10 cellular contexts compared by ENCODE assay signal in genomic region chr4:41145571-41146078, GRCh38.
A peak's percentile ranks its signal among the peaks of the same experiment; 100 is the strongest.
DNase-seq lines count a peak whose midpoint lies in the region; ATAC-seq and TF ChIP-seq lines count a peak whose summit lies in the region.
"Had no signal": no experiment of that assay in that cellular context is flagged by ENCODE, and none has a peak within 500 bp of the region (broad histone marks: within the 10 kb centered on the region; RNA-seq: fewer than 3 reads in every experiment).

No MANE protein-coding gene starts in this region.

- H3K9me3 Mint-ChIP-seq in naive thymus-derived CD4-positive, alpha-beta T cell, result peaks cover 0 to 4% (median 0%) of the 10 kb centered on the region in 11 donors

- H3K27ac ChIP-seq in fibroblast of lung (ENCODE audit: insufficient read depth, low read length), result peak overlapping the region; percentile 72
- no peak overlapping the region for H3K27ac ChIP-seq in naive thymus-derived CD4-positive, alpha-beta T cell (ENCODE audit: low read depth, low read length)
- H3K27ac ChIP-seq: neutrophil had no signal

- no peak overlapping the region for H3K4me2 ChIP-seq in fibroblast of lung (ENCODE audit: extremely low read depth, insufficient read depth, low read length)

- H3K36me3 Mint-ChIP-seq in naive thymus-derived CD4-positive, alpha-beta T cell, result no peaks in the 10 kb centered on the region

- ATAC-seq in GM18511 (IDR thresholded peaks at IDR 0.05; ENCODE audit: unreplicated experiment) (peak; percentile 80), GM18517 (IDR thresholded peaks at IDR 0.05; ENCODE audit: unreplicated experiment) (no peak)
- ATAC-seq in naive thymus-derived CD4-positive, alpha-beta T cell, result no peak

- no peak overlapping the region for H3K27ac Mint-ChIP-seq in naive thymus-derived CD4-positive, alpha-beta T cell

- no peak overlapping the region for H2AFZ ChIP-seq in fibroblast of lung (ENCODE audit: low read length)

- H3K36me3 ChIP-seq in fibroblast of lung (ENCODE audit: control insufficient read depth, insufficient read depth, low read length), result no peaks in the 10 kb centered on the region
- H3K36me3 ChIP-seq in naive thymus-derived CD4-positive, alpha-beta T cell (ENCODE audit: control insufficient read depth in 2 of 3, insufficient read depth in 3 of 3, low read length in 3 of 3), result no peaks in the 10 kb centered on the region
- H3K36me3 ChIP-seq: neutrophil had no signal

- CTCF ChIA-PET in naive thymus-derived CD4-positive, alpha-beta T cell (lab: Charles Lee), result no interaction called here

- H3K4me3 Mint-ChIP-seq in naive thymus-derived CD4-positive, alpha-beta T cell, result no peak overlapping the region

- H3K4me1 Mint-ChIP-seq in naive thymus-derived CD4-positive, alpha-beta T cell, result no peaks in the 10 kb centered on the region

- no peak overlapping the region for H3K4me3 ChIP-seq in fibroblast of lung (replicated peaks in 1 of 4; ENCODE audit: control extremely low read depth in 1 of 4, insufficient read depth in 1 of 4, low read depth in 3 of 4, low read length in 4 of 4)
- H3K4me3 ChIP-seq in naive thymus-derived CD4-positive, alpha-beta T cell (ENCODE audit: low read length), result no peak overlapping the region

- H3K4me1 ChIP-seq in fibroblast of lung (ENCODE audit: control insufficient read depth, extremely low read depth, insufficient read depth, low read length), result peaks cover 38% of the 10 kb centered on the region
- no peaks in the 10 kb centered on the region for H3K4me1 ChIP-seq in naive thymus-derived CD4-positive, alpha-beta T cell (ENCODE audit: control insufficient read depth in 2 of 2, insufficient read depth in 2 of 2, low read length in 2 of 2)

- H4K20me1 ChIP-seq in fibroblast of lung (ENCODE audit: control insufficient read depth, extremely low read depth, insufficient read depth, low read length), result no peaks in the 10 kb centered on the region

- peak; percentile 40 for DNase-seq in NCI-H226
- DNase-seq in fibroblast of lung (ENCODE audit: low read depth in 2 of 2), result peak; percentile 54 to 71
- DNase-seq in renal cortical epithelial cell (ENCODE audit: low read depth), result peak; percentile 75
- no peak for DNase-seq in naive thymus-derived CD4-positive, alpha-beta T cell
- no peak for DNase-seq in DMS53 (lab: John Stamatoyannopoulos, UW)
- DNase-seq in DMS79 (lab: John Stamatoyannopoulos, UW), result no peak
- DNase-seq: activated CD8-positive, alpha-beta memory T cell treated with anti-CD3 and anti-CD28 coated beads, Interleukin-2, amount 50 U/mL, for 4 hours had no signal

- H3K9me3 ChIP-seq in fibroblast of lung (ENCODE audit: control insufficient read depth, insufficient read depth, low read depth, low read length), result no peaks in the 10 kb centered on the region
- no peaks in the 10 kb centered on the region for H3K9me3 ChIP-seq in naive thymus-derived CD4-positive, alpha-beta T cell (ENCODE audit: control insufficient read depth in 2 of 3, low read length in 3 of 3)
- H3K9me3 ChIP-seq: neutrophil had no signal

- intact Hi-C loops in naive thymus-derived CD4-positive, alpha-beta T cell (cut with micrococcal nuclease), result no loop called here

- POLR2A ChIA-PET in naive thymus-derived CD4-positive, alpha-beta T cell (lab: Charles Lee), result no interaction called here

- H3K79me2 ChIP-seq in fibroblast of lung (ENCODE audit: control insufficient read depth, insufficient read depth, low read length), result peaks cover 12% of the 10 kb centered on the region

- no peaks in the 10 kb centered on the region for H3K27me3 ChIP-seq in fibroblast of lung (ENCODE audit: control insufficient read depth, insufficient read depth, low read length)
- H3K27me3 ChIP-seq in naive thymus-derived CD4-positive, alpha-beta T cell (ENCODE audit: control insufficient read depth in 2 of 2, insufficient read depth in 2 of 2, low read length in 2 of 2), result no peaks in the 10 kb centered on the region

- TF ChIP-seq CTCF in fibroblast of lung (conservative IDR thresholded peaks at IDR 0.05 in 1 of 2, IDR thresholded peaks at IDR 0.05 in 1 of 2; ENCODE audit: low read depth in 1 of 2, low read length in 2 of 2), result no peak

- peaks cover 1 to 23% (median 4%) of the 10 kb centered on the region in 5 donors for H3K27me3 Mint-ChIP-seq in naive thymus-derived CD4-positive, alpha-beta T cell

- H3K9ac ChIP-seq in fibroblast of lung (ENCODE audit: insufficient read depth, low read length), result no peak overlapping the region

Comparison
In these comparisons a context has a peak if more than half of its experiments do, and no peak if none do; other contexts are left out.
1. DNase-seq: peak in NCI-H226 (single experiment), fibroblast of lung (2 of 2) and renal cortical epithelial cell (single experiment); none in naive thymus-derived CD4-positive, alpha-beta T cell (0 of 9), DMS53 (single experiment) and DMS79 (single experiment).